8 cellular contexts compared by ENCODE assay signal in the genomic region with DNA sequence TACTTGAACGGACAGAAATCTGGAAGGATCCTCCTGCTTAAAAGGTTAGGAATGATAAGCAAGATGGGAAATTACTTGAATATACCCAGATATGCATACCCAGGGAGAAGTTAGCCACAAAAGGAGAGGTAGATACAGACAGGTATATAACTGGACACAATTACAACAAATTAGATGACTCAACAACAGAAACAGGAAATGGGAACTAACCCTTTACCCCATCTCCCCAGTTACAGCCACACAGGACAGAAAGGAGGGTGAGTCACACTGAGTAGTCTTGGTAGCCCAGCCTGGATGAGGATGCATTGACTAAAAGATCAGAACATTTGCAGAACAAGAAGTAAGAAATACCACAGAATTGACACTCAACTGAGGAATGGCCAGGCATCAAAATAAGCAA.
DNase-seq lines count a peak whose midpoint lies in the region; ATAC-seq and TF ChIP-seq lines count a peak whose summit lies in the region.

No MANE protein-coding gene starts in this region.

- no peaks in the 10 kb centered on the region for H3K9me3 ChIP-seq in suprapubic skin

- H3K4me1 Mint-ChIP-seq in activated naive CD8-positive, alpha-beta T cell treated with anti-CD3 and anti-CD28 coated beads for 36 hours, result peaks cover 7% of the 10 kb centered on the region

- ATAC-seq in GM21529 (IDR thresholded peaks at IDR 0.05; ENCODE audit: unreplicated experiment), result peak; percentile 98

- H3K36me3 ChIP-seq in suprapubic skin, result no peaks in the 10 kb centered on the region

- 70% methylated on average over 1 of the region's 1 CpG for WGBS in suprapubic skin

- H3K4me1 ChIP-seq in suprapubic skin, result no peaks in the 10 kb centered on the region

- H3K27me3 ChIP-seq in HL-60 (ENCODE audit: insufficient read depth, poor library complexity, severe bottlenecking) (no peaks in the 10 kb centered on the region), suprapubic skin (no peaks in the 10 kb centered on the region)

- no peaks in the 10 kb centered on the region for H3K27me3 Mint-ChIP-seq in activated naive CD8-positive, alpha-beta T cell treated with anti-CD3 and anti-CD28 coated beads for 36 hours

- TF ChIP-seq CTCF in HL-60 (IDR thresholded peaks at IDR 0.05; ENCODE audit: insufficient read depth, low read length) (no peak), retinal pigment epithelial cell (conservative IDR thresholded peaks at IDR 0.05; ENCODE audit: low read depth, low read length) (no peak), suprapubic skin (IDR thresholded peaks at IDR 0.05) (no peak)

- H3K4me3 ChIP-seq in HL-60 (replicated peaks; ENCODE audit: insufficient read depth, low read length) (no peak overlapping the region), retinal pigment epithelial cell (ENCODE audit: low read length) (no peak overlapping the region), suprapubic skin (no peak overlapping the region)

- no peak overlapping the region for H3K27ac Mint-ChIP-seq in activated naive CD8-positive, alpha-beta T cell treated with anti-CD3 and anti-CD28 coated beads for 36 hours

- no peak for TF ChIP-seq POLR2A in suprapubic skin (IDR thresholded peaks at IDR 0.05)

- H3K9me3 Mint-ChIP-seq in activated naive CD8-positive, alpha-beta T cell treated with anti-CD3 and anti-CD28 coated beads for 36 hours, result peaks cover 2% of the 10 kb centered on the region

- DNase-seq in GM03348 (ENCODE audit: low spot score) (peak; percentile 14), HL-60 (ENCODE audit: low read depth in 1 of 2, low spot score in 1 of 2) (peak; percentile 36 to 92), retinal pigment epithelial cell (ENCODE audit: low read depth) (peak; percentile 30), NCI-H2029 (lab: John Stamatoyannopoulos, UW) (no peak), NCI-H2107 (lab: John Stamatoyannopoulos, UW) (no peak), suprapubic skin (ENCODE audit: low spot score in 2 of 2) (no peak)
- peak; percentile 20 for DNase-seq in activated naive CD8-positive, alpha-beta T cell treated with anti-CD3 and anti-CD28 coated beads for 36 hours

- no peaks in the 10 kb centered on the region for H3K36me3 Mint-ChIP-seq in activated naive CD8-positive, alpha-beta T cell treated with anti-CD3 and anti-CD28 coated beads for 36 hours

- no peak for TF ChIP-seq EP300 in suprapubic skin (IDR thresholded peaks at IDR 0.05)

- H3K27ac ChIP-seq in HL-60 (replicated peaks) (peak overlapping the region; percentile 43), suprapubic skin (no peak overlapping the region)

- H3K4me3 Mint-ChIP-seq in activated naive CD8-positive, alpha-beta T cell treated with anti-CD3 and anti-CD28 coated beads for 36 hours, result no peak overlapping the region

Comparison
In these comparisons a context has a peak if more than half of its experiments do, and no peak if none do; other contexts are left out.
1. DNase-seq: peak in GM03348 (single experiment), HL-60 (2 of 2), activated naive CD8-positive, alpha-beta T cell treated with anti-CD3 and anti-CD28 coated beads for 36 hours (single experiment) and retinal pigment epithelial cell (single experiment); none in NCI-H2029 (single experiment), NCI-H2107 (single experiment) and suprapubic skin (0 of 2).